In the genomic region with DNA sequence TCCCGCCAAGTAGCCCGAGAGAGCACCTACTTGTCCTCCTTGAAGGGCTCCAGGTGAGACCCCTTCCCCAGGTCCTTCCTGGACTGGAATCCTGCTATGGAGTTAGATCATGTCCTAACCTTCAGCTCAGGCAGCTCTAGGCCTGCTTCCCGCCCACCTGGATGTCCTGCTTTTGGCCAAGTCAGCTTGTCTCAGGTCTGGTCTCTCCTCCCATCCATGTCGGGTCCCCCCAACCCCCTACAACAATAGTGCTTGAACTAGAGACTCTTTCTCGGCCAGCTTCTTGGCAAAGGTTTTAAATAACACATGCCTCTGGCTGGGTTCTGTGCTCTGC, we compare ENCODE assay signal across 1 cellular context.
TF ChIP-seq lines count a peak whose summit lies in the region.

No MANE protein-coding gene starts in this region.

TF ChIP-seq in WTC11, 78 proteins besides CTCF, POLR2A, EP300 and RAD21 (continued from another document):
- TF ChIP-seq, protein P1, sequence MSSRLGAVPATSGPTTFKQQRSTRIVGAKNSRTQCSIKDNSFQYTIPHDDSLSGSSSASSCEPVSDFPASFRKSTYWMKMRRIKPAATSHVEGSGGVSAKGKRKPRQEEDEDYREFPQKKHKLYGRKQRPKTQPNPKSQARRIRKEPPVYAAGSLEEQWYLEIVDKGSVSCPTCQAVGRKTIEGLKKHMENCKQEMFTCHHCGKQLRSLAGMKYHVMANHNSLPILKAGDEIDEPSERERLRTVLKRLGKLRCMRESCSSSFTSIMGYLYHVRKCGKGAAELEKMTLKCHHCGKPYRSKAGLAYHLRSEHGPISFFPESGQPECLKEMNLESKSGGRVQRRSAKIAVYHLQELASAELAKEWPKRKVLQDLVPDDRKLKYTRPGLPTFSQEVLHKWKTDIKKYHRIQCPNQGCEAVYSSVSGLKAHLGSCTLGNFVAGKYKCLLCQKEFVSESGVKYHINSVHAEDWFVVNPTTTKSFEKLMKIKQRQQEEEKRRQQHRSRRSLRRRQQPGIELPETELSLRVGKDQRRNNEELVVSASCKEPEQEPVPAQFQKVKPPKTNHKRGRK (CRISPR knock-in tag; IDR thresholded peaks at IDR 0.05; ENCODE audit: borderline replicate concordance), result no peak
- no peak for TF ChIP-seq ELF4 (CRISPR knock-in tag; IDR thresholded peaks at IDR 0.05; ENCODE audit: low read depth)
- TF ChIP-seq, protein P2, sequence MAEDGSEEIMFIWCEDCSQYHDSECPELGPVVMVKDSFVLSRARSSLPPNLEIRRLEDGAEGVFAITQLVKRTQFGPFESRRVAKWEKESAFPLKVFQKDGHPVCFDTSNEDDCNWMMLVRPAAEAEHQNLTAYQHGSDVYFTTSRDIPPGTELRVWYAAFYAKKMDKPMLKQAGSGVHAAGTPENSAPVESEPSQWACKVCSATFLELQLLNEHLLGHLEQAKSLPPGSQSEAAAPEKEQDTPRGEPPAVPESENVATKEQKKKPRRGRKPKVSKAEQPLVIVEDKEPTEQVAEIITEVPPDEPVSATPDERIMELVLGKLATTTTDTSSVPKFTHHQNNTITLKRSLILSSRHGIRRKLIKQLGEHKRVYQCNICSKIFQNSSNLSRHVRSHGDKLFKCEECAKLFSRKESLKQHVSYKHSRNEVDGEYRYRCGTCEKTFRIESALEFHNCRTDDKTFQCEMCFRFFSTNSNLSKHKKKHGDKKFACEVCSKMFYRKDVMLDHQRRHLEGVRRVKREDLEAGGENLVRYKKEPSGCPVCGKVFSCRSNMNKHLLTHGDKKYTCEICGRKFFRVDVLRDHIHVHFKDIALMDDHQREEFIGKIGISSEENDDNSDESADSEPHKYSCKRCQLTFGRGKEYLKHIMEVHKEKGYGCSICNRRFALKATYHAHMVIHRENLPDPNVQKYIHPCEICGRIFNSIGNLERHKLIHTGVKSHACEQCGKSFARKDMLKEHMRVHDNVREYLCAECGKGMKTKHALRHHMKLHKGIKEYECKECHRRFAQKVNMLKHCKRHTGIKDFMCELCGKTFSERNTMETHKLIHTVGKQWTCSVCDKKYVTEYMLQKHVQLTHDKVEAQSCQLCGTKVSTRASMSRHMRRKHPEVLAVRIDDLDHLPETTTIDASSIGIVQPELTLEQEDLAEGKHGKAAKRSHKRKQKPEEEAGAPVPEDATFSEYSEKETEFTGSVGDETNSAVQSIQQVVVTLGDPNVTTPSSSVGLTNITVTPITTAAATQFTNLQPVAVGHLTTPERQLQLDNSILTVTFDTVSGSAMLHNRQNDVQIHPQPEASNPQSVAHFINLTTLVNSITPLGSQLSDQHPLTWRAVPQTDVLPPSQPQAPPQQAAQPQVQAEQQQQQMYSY (CRISPR knock-in tag; IDR thresholded peaks at IDR 0.05), result no peak
- TF ChIP-seq ZNF138 (CRISPR knock-in tag; conservative IDR thresholded peaks at IDR 0.05), result no peak
- TF ChIP-seq, protein P3, sequence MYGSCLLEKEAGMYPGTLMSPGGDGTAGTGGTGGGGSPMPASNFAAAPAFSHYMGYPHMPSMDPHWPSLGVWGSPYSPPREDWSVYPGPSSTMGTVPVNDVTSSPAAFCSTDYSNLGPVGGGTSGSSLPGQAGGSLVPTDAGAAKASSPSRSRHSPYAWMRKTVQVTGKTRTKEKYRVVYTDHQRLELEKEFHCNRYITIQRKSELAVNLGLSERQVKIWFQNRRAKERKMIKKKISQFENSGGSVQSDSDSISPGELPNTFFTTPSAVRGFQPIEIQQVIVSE (CRISPR knock-in tag; IDR thresholded peaks at IDR 0.05; ENCODE audit: borderline replicate concordance), result no peak
- TF ChIP-seq NR3C1 (CRISPR knock-in tag; conservative IDR thresholded peaks at IDR 0.05; ENCODE audit: low read depth), result no peak
